Comparison of ENCODE assay signal across 8 cellular contexts in the genomic region with DNA sequence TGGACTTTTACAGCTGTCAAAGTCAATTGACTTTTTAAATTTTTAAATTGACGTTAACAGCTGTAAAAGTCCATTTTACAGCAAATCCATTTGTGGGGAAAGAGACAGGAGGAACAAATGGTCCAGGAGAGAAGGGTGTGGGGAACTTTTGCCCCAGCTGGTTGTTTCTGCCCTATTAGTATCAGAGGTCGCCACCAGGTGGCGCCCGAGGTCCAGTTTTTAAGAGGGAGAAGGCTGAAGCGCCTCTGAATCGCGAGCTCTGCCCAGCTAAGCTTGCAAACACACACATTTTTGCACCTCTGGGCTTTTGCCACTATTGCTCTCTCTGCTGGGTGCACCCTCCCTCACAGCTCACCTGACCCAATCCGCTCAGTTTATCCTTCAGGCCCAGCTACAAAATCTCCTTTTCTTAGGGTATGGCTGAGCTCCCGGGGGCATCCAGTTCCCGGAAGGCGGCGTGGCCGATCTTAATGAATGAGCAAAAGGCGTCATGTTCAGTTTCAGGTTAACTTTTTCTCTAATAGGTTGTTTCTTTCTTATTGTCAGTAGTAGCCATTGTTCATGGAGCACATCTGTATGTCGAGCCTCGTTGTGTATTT. TPM values are rescaled to one million over a fixed set of nuclear protein-coding genes. Genes with fewer than 3 reads are reported as not detected.
DNase-seq lines count a peak whose midpoint lies in the region; ATAC-seq and TF ChIP-seq lines count a peak whose summit lies in the region.

No MANE protein-coding gene starts in this region.

- H3K4me1 Mint-ChIP-seq in naive B cell, result peaks cover 8 to 17% (median 17%) of the 10 kb centered on the region in 3 donors

- no peak overlapping the region for H3K4me3 ChIP-seq in epithelial cell of esophagus (ENCODE audit: low read length)

- H3K9me3 Mint-ChIP-seq in naive B cell, result peaks cover 5 to 23% (median 7%) of the 10 kb centered on the region in 7 donors

- H3K36me3 Mint-ChIP-seq in naive B cell, result peaks cover 0 to 9% of the 10 kb centered on the region in 2 donors

- H3K27me3 Mint-ChIP-seq in naive B cell, result peaks cover 23 to 32% (median 28%) of the 10 kb centered on the region in 3 donors

- peak overlapping the region in 1 of 6 donors; percentile 10 for H3K27ac Mint-ChIP-seq in naive B cell

- peak; percentile 79 for TF ChIP-seq CTCF in epithelial cell of esophagus (IDR thresholded peaks at IDR 0.05; ENCODE audit: insufficient read depth, low read depth, low read length, missing control alignments)

- ATAC-seq in naive B cell (ENCODE audit: low read depth in 2 of 2), result peak; percentile 80 to 84

- H3K4me3 Mint-ChIP-seq in naive B cell, result peak overlapping the region in 4 of 8 donors; percentile 30 to 61 (median 50)

- DNase-seq in NK-92 treated with Interleukin-12 subunit alpha and Interleukin-12 subunit beta, amount 100 ng/mL, for 24 hours (lab: John Stamatoyannopoulos, UW), result peak; percentile 50
- DNase-seq in NK-92 (lab: John Stamatoyannopoulos, UW; ENCODE audit: unreplicated experiment) (no peak), HT1080 (ENCODE audit: low read depth) (peak; percentile 64), OCI-M1 (lab: John Stamatoyannopoulos, UW) (peak; percentile 91), activated T-cell treated with anti-CD3 and anti-CD28 coated beads for 1 hour (ENCODE audit: low read depth) (peak; percentile 84), epithelial cell of esophagus (ENCODE audit: low read depth) (peak; percentile 75), naive B cell (peak; percentile 69)
- peak; percentile 63 for DNase-seq in stimulated activated CD8-positive, alpha-beta memory T cell treated with anti-CD3 and anti-CD28 coated beads, Interleukin-7, amount 100 ng/mL, for 24 hours (ENCODE audit: low read depth)

RNA-seq across cellular contexts. Expression of a gene that starts 6.3 kb away (rescaled TPM):
- 7.1 and 9.1 TPM in 2 replicates for total RNA-seq in HT1080 (2014; rRNA removed; shearing (Covaris generic))
- polyA plus RNA-seq in HT1080 (2015; cell fraction: cytosol; rRNA removed), result 5.7 and 6.7 TPM in 2 replicates
- polyA plus RNA-seq in HT1080 (2015; cell fraction: nucleus; rRNA removed), result 5.4 and 6.4 TPM in 2 replicates
- polyA plus RNA-seq in naive B cell (ENCODE audit: low read depth in 6 of 6), result 10 to 100 TPM in 1 of 6 donors, 1 to 10 TPM in 5; 3.3 to 10.9 (median 5.1) TPM
